ENCODE assay signal across 8 cellular contexts in the genomic region with DNA sequence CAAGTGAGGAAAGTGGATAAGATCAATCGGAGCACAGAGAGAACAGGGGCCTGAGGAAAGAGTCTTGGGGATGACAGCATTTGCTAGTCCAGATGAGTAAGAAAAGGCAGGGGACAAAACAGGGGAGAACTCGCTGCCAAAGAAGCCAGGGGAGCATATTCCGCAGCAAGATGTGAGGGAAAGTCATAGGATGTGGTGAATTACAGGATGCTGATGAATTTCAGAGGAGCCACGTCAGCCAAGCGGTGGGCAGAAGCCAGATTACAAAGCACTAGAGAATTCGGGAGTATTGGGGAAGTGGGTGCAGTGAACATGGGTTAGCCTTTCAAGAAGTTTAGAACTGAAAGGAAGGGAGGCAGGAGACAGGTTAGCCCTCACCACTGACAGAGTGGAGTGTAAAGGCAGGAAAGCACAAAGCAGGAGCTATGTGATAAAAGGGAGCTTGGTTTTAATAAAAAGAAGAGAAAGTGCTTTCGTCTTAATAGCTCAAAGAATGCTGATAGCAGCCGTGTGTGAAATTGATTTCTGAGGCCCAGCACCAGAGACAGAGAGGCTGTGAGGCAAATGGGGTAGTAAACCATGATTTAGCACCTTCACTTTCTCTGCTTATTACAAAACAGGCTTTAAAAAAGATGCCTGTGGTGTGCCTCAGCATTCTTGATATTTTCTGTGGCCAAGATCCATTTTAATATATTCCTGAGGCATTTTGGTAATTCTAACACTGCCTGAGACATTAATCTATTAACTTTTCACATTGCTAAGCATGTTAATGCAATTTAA. TPM values are rescaled to one million over a fixed set of nuclear protein-coding genes. Genes with fewer than 3 reads are reported as not detected.
DNase-seq lines count a peak whose midpoint lies in the region; ATAC-seq and TF ChIP-seq lines count a peak whose summit lies in the region.

No MANE protein-coding gene starts in this region.

- no peaks in the 10 kb centered on the region for H3K9me2 ChIP-seq in GM23338 (ENCODE audit: insufficient read depth)

- intact Hi-C loops in sciatic nerve (cut with DNase I): no loop called here

- no peaks in the 10 kb centered on the region for H3K79me2 ChIP-seq in GM23338 (replicated peaks; ENCODE audit: insufficient read depth)

- no peaks in the 10 kb centered on the region for H3K36me3 ChIP-seq in GM23338 (ENCODE audit: insufficient read depth)

- TF ChIP-seq CTCF in GM23338 (conservative IDR thresholded peaks at IDR 0.05; ENCODE audit: low read depth in 2 of 2) (no peak), fibroblast of villous mesenchyme (IDR thresholded peaks at IDR 0.05; ENCODE audit: insufficient read depth, low read depth, low read length) (no peak)

- H3K27me3 ChIP-seq in GM23338 (ENCODE audit: insufficient read depth): no peaks in the 10 kb centered on the region

- no peaks in the 10 kb centered on the region for H4K20me1 ChIP-seq in GM23338 (replicated peaks; ENCODE audit: insufficient read depth)

- H3K27ac ChIP-seq in GM23338 (ENCODE audit: low read depth): no peak overlapping the region

- H3K4me3 Mint-ChIP-seq in GM23338: no peak overlapping the region

- no peaks in the 10 kb centered on the region for H3K9me3 Mint-ChIP-seq in GM23338

- H3K4me1 Mint-ChIP-seq in GM23338: peaks cover 12% of the 10 kb centered on the region; the same call in 2 of the 3 replicates

- no peak overlapping the region for H3K27ac Mint-ChIP-seq in GM23338

- no peak overlapping the region for H3K4me2 ChIP-seq in GM23338

- H3K36me3 Mint-ChIP-seq in GM23338 (ENCODE audit: low read depth): no peaks in the 10 kb centered on the region

- H2AFZ ChIP-seq in GM23338: peak overlapping the region; percentile 67

- H3K4me1 ChIP-seq in GM23338 (ENCODE audit: insufficient read depth): no peaks in the 10 kb centered on the region

- ATAC-seq in GM23338 (no peak; the same call in 2 of the 3 replicates), sciatic nerve (peak; percentile 78)

- H3K27me3 Mint-ChIP-seq in GM23338 (ENCODE audit: insufficient read depth, low read depth, poor library complexity): no peaks in the 10 kb centered on the region

- H3K4me3 ChIP-seq in GM23338: no peak overlapping the region
- peak overlapping the region; percentile 44 for H3K4me3 ChIP-seq in fibroblast of villous mesenchyme (ENCODE audit: low read depth, low read length)

- H3F3A ChIP-seq in GM23338 (replicated peaks; ENCODE audit: low read depth): no peaks in the 10 kb centered on the region

- no peak for DNase-seq in GM23338 (ENCODE audit: low spot score)
- DNase-seq in SW 1271 (lab: John Stamatoyannopoulos, UW): peak; percentile 47 to 71
- peak; percentile 94 for DNase-seq in fibroblast of villous mesenchyme (ENCODE audit: low read depth)
- DNase-seq in sciatic nerve (ENCODE audit: low spot score): no peak
- no peak for DNase-seq in superior temporal gyrus (ENCODE audit: extremely low spot score)
- DNase-seq in NCI-H2107 treated with DMSO at 0.1 percent for 48 hours (lab: John Stamatoyannopoulos, UW; ENCODE audit: unreplicated experiment): no peak
- DNase-seq in COR-L47 (lab: John Stamatoyannopoulos, UW): no peak
- DNase-seq in activated T-cell treated with anti-CD3 and anti-CD28 coated beads, Interleukin-2, amount 50 U/mL, for 1 hour: no peak

TF ChIP-seq in GM23338, 12 proteins besides CTCF, POLR2A, EP300 and RAD21 (continues in another document):
- TF ChIP-seq ZNF114 (CRISPR knock-in tag; IDR thresholded peaks at IDR 0.05) (no peak), EZH2phosphoT487 (IDR thresholded peaks at IDR 0.05; ENCODE audit: unreplicated experiment) (no peak), JUNB (IDR thresholded peaks at IDR 0.05; ENCODE audit: unreplicated experiment) (no peak), CREB1 (CRISPR knock-in tag; IDR thresholded peaks at IDR 0.05; ENCODE audit: low read depth) (no peak), POLR2AphosphoS5 (IDR thresholded peaks at IDR 0.05; ENCODE audit: low read depth) (no peak), STAT1 (IDR thresholded peaks at IDR 0.05; ENCODE audit: unreplicated experiment) (no peak), ZNF331 (CRISPR knock-in tag; IDR thresholded peaks at IDR 0.05; ENCODE audit: low read depth) (no peak), NANOG (IDR thresholded peaks at IDR 0.05; ENCODE audit: borderline replicate concordance) (no peak)
- TF ChIP-seq, protein P1, sequence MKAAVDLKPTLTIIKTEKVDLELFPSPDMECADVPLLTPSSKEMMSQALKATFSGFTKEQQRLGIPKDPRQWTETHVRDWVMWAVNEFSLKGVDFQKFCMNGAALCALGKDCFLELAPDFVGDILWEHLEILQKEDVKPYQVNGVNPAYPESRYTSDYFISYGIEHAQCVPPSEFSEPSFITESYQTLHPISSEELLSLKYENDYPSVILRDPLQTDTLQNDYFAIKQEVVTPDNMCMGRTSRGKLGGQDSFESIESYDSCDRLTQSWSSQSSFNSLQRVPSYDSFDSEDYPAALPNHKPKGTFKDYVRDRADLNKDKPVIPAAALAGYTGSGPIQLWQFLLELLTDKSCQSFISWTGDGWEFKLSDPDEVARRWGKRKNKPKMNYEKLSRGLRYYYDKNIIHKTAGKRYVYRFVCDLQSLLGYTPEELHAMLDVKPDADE (IDR thresholded peaks at IDR 0.05): no peak
- TF ChIP-seq, protein P2, sequence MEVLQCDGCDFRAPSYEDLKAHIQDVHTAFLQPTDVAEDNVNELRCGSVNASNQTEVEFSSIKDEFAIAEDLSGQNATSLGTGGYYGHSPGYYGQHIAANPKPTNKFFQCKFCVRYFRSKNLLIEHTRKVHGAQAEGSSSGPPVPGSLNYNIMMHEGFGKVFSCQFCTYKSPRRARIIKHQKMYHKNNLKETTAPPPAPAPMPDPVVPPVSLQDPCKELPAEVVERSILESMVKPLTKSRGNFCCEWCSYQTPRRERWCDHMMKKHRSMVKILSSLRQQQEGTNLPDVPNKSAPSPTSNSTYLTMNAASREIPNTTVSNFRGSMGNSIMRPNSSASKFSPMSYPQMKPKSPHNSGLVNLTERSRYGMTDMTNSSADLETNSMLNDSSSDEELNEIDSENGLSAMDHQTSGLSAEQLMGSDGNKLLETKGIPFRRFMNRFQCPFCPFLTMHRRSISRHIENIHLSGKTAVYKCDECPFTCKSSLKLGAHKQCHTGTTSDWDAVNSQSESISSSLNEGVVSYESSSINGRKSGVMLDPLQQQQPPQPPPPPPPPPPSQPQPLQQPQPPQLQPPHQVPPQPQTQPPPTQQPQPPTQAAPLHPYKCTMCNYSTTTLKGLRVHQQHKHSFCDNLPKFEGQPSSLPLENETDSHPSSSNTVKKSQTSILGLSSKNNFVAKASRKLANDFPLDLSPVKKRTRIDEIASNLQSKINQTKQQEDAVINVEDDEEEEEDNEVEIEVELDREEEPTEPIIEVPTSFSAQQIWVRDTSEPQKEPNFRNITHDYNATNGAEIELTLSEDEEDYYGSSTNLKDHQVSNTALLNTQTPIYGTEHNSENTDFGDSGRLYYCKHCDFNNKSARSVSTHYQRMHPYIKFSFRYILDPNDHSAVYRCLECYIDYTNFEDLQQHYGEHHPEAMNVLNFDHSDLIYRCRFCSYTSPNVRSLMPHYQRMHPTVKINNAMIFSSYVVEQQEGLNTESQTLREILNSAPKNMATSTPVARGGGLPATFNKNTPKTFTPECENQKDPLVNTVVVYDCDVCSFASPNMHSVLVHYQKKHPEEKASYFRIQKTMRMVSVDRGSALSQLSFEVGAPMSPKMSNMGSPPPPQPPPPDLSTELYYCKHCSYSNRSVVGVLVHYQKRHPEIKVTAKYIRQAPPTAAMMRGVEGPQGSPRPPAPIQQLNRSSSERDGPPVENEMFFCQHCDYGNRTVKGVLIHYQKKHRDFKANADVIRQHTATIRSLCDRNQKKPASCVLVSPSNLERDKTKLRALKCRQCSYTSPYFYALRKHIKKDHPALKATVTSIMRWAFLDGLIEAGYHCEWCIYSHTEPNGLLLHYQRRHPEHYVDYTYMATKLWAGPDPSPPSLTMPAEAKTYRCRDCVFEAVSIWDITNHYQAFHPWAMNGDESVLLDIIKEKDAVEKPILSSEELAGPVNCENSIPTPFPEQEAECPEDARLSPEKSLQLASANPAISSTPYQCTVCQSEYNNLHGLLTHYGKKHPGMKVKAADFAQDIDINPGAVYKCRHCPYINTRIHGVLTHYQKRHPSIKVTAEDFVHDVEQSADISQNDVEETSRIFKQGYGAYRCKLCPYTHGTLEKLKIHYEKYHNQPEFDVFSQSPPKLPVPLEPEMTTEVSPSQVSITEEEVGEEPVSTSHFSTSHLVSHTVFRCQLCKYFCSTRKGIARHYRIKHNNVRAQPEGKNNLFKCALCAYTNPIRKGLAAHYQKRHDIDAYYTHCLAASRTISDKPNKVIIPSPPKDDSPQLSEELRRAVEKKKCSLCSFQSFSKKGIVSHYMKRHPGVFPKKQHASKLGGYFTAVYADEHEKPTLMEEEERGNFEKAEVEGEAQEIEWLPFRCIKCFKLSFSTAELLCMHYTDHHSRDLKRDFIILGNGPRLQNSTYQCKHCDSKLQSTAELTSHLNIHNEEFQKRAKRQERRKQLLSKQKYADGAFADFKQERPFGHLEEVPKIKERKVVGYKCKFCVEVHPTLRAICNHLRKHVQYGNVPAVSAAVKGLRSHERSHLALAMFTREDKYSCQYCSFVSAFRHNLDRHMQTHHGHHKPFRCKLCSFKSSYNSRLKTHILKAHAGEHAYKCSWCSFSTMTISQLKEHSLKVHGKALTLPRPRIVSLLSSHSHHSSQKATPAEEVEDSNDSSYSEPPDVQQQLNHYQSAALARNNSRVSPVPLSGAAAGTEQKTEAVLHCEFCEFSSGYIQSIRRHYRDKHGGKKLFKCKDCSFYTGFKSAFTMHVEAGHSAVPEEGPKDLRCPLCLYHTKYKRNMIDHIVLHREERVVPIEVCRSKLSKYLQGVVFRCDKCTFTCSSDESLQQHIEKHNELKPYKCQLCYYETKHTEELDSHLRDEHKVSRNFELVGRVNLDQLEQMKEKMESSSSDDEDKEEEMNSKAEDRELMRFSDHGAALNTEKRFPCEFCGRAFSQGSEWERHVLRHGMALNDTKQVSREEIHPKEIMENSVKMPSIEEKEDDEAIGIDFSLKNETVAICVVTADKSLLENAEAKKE (CRISPR knock-in tag; IDR thresholded peaks at IDR 0.05): no peak

RNA-seq across cellular contexts. Expression of gene ADAMTSL1, which starts 16.8 kb away (rescaled TPM):
- total RNA-seq in GM23338 (2014; rRNA removed; shearing (Covaris generic)): 2.0 and 5.0 TPM in 2 replicates
- polyA plus RNA-seq in GM23338 (2016; fragmentation: Nextera tagmentation; extraction: Ambion mirVana): 2.0 and 2.3 TPM in 2 replicates
- total RNA-seq in fibroblast of villous mesenchyme (3.0 and 10.0 TPM in 2 replicates), sciatic nerve (61.8 TPM)

Comparison
In these comparisons a context has a peak if more than half of its experiments do, and no peak if none do; other contexts are left out.
1. DNase-seq: peak in SW 1271 (2 of 2) and fibroblast of villous mesenchyme (single experiment); none in GM23338 (single experiment), sciatic nerve (single experiment), superior temporal gyrus (single experiment), NCI-H2107 treated with DMSO at 0.1 percent for 48 hours (single experiment), COR-L47 (single experiment) and activated T-cell treated with anti-CD3 and anti-CD28 coated beads, Interleukin-2, amount 50 U/mL, for 1 hour (single experiment).